1 cellular context compared by ENCODE assay signal in the genomic region with DNA sequence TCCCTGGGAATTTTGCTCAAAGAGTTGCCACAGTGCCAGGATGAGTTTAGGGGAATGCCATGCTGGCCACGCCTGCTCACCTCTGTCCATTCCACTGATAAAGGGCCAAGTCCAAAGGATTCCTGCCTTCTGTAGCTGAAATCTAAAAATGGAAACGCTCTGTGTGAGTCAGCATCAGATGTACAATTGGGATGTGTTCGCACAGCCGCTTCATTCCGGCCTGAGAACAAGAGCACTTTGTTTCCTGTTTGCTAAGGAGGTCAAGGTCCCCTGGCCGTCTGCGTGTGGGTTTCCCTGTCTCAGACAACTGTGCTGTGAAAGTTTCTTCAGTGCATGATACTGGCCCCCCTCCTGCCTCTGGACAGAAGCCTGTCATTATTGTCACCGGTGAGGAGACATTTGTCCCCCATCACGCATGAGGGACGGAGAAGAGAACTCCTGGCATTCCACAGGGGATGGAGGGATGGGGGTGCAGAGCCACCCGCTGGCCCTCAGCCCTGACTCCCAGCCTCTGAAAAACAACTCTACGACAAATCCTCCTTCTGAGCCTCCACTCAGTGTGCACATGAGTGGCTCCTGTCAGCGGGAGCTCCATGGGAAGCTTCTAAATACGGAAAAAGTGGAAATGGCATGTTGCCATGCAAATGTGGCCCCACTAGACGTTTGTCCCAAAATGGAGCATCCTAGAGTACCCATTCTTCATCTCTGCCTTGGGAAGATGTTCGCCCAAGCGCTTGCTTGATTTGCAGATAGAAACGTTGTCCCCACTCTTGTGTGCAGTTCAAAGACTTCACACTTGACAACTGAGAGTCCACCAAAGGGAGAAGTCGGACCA.
TF ChIP-seq lines count a peak whose summit lies in the region.

No MANE protein-coding gene starts in this region.

TF ChIP-seq in HCT116, 20 proteins besides CTCF, POLR2A, EP300 and RAD21 (continued from another document):
- peak; percentile 91 for TF ChIP-seq SP1 (IDR thresholded peaks at IDR 0.05; ENCODE audit: low read depth)
- TF ChIP-seq ZFX (IDR thresholded peaks at IDR 0.05) = no peak
- no peak for TF ChIP-seq ELF1 (IDR thresholded peaks at IDR 0.05; ENCODE audit: borderline replicate concordance, low read depth)
- no peak for TF ChIP-seq YY1 (IDR thresholded peaks at IDR 0.05; ENCODE audit: extremely low read depth, insufficient replicate concordance, low read depth, low read length)
